ENCODE assay signal across 29 cellular contexts in the genomic region with DNA sequence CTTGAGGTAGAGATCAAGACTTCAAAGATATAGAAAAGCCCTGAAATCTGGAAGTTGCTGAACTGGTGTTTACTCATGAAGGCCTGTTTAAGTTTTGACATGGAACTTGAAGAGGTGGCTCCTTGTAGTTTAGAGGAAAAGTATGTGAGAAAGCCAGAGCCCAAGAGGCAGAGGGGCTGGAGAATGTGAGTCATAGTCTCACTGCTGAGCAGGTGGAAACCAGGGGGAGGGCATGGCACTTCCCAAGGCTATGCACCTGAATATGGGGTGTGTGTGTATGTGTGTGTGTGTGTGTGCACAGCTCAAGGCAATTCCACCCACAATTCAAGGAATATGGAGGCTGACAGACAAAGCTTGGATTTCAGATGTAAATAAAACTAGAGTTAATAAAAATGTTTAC. TPM values are rescaled to one million over a fixed set of nuclear protein-coding genes. Genes with fewer than 3 reads are reported as not detected.
DNase-seq lines count a peak whose midpoint lies in the region; ATAC-seq and TF ChIP-seq lines count a peak whose summit lies in the region.
"Had no signal": no experiment of that assay in that cellular context is flagged by ENCODE, and none has a peak within 500 bp of the region (broad histone marks: within the 10 kb centered on the region; RNA-seq: fewer than 3 reads in every experiment).

No MANE protein-coding gene starts in this region.

- no peaks in the 10 kb centered on the region for H3K9me3 ChIP-seq in lung (ENCODE audit: control insufficient read depth in 2 of 2, insufficient read depth in 1 of 2, low read length in 1 of 2)
- H3K9me3 ChIP-seq: BE2C, body of pancreas, HAP-1, MG63, right lobe of liver, SK-N-SH had no signal

- H3K27me3 ChIP-seq in lung (ENCODE audit: control insufficient read depth, insufficient read depth): no peaks in the 10 kb centered on the region
- H3K27me3 ChIP-seq: BE2C, body of pancreas, MG63, right lobe of liver had no signal

- H3K4me3 ChIP-seq in choroid plexus epithelial cell (ENCODE audit: low read depth, low read length): no peak overlapping the region
- no peak overlapping the region for H3K4me3 ChIP-seq in lung
- H3K4me3 ChIP-seq: body of pancreas, GM12878, HAP-1, MG63, PC-9, right lobe of liver had no signal

- peaks cover 7% of the 10 kb centered on the region for H3K4me1 Mint-ChIP-seq in stimulated activated naive CD8-positive, alpha-beta T cell treated with anti-CD3 and anti-CD28 coated beads, Interleukin-15, Interleukin-2, amounts not matched to agents 100 ng/mL and 50 ng/mL, for 24 hours (ENCODE audit: low read depth)
- H3K4me1 Mint-ChIP-seq in stimulated activated naive CD8-positive, alpha-beta T cell treated with anti-CD3 and anti-CD28 coated beads, Interleukin-15, amount 100 ng/mL, for 72 hours: peaks cover 13% of the 10 kb centered on the region
- H3K4me1 Mint-ChIP-seq: CD8-positive, alpha-beta memory T cell had no signal

- DNase-seq in stimulated activated naive CD8-positive, alpha-beta T cell treated with anti-CD3 and anti-CD28 coated beads, Interleukin-15, amount 100 ng/mL, for 72 hours: no peak
- peak; percentile 13 for DNase-seq in choroid plexus epithelial cell (ENCODE audit: low read depth)
- DNase-seq in lung (ENCODE audit: low spot score): no peak
- DNase-seq in NCI-H226: no peak
- DNase-seq in NCI-H2029 treated with DMSO at 0.1 percent for 48 hours (lab: John Stamatoyannopoulos, UW): no peak
- DNase-seq: activated gamma-delta T cell treated with Interleukin-2 at 50 U/mL for 16 hours; BE2C; CD8-positive, alpha-beta memory T cell; DMS153; hippocampal formation; KBM-7; MG63; NCI-H1105 treated with DMSO at 0.1 percent for 48 hours; NCI-H1930; NCI-H524 treated with DMSO at 0.1 percent for 48 hours; PC-9; right lobe of liver; SK-N-SH; stimulated activated CD4-positive, alpha-beta T cell treated with anti-CD3 and anti-CD28 coated beads, Interleukin-4, amount 100 ng/mL, for 1 hour; substantia nigra; T-helper 17 cell; trophoblast cell had no signal

- TF ChIP-seq CTCF in choroid plexus epithelial cell (conservative IDR thresholded peaks at IDR 0.05; ENCODE audit: low read depth, low read length) (no peak), lung (IDR thresholded peaks at IDR 0.05; ENCODE audit: control extremely low read depth, extremely low read depth) (no peak)

- no peaks in the 10 kb centered on the region for H3K27me3 Mint-ChIP-seq in stimulated activated naive CD8-positive, alpha-beta T cell treated with anti-CD3 and anti-CD28 coated beads, Interleukin-15, Interleukin-2, amounts not matched to agents 100 ng/mL and 50 ng/mL, for 24 hours
- no peaks in the 10 kb centered on the region for H3K27me3 Mint-ChIP-seq in stimulated activated naive CD8-positive, alpha-beta T cell treated with anti-CD3 and anti-CD28 coated beads, Interleukin-15, amount 100 ng/mL, for 72 hours
- H3K27me3 Mint-ChIP-seq: CD8-positive, alpha-beta memory T cell; T-helper 17 cell had no signal

- H3K36me3 ChIP-seq in lung (ENCODE audit: control insufficient read depth in 2 of 2, insufficient read depth in 2 of 2, low read length in 2 of 2): peaks cover 13 to 15% of the 10 kb centered on the region in 2 donors
- H3K36me3 ChIP-seq: HAP-1 had no signal

- peaks cover 53% of the 10 kb centered on the region for H3K36me3 Mint-ChIP-seq in stimulated activated naive CD8-positive, alpha-beta T cell treated with anti-CD3 and anti-CD28 coated beads, Interleukin-15, Interleukin-2, amounts not matched to agents 100 ng/mL and 50 ng/mL, for 24 hours (ENCODE audit: low read depth)

- H3K4me3 Mint-ChIP-seq in stimulated activated naive CD8-positive, alpha-beta T cell treated with anti-CD3 and anti-CD28 coated beads, Interleukin-15, Interleukin-2, amounts not matched to agents 100 ng/mL and 50 ng/mL, for 24 hours: no peak overlapping the region
- no peak overlapping the region for H3K4me3 Mint-ChIP-seq in stimulated activated naive CD8-positive, alpha-beta T cell treated with anti-CD3 and anti-CD28 coated beads, Interleukin-15, amount 100 ng/mL, for 72 hours
- H3K4me3 Mint-ChIP-seq: CD8-positive, alpha-beta memory T cell; T-helper 17 cell had no signal

- H3K9me3 Mint-ChIP-seq in stimulated activated naive CD8-positive, alpha-beta T cell treated with anti-CD3 and anti-CD28 coated beads, Interleukin-15, Interleukin-2, amounts not matched to agents 100 ng/mL and 50 ng/mL, for 24 hours: no peaks in the 10 kb centered on the region
- no peaks in the 10 kb centered on the region for H3K9me3 Mint-ChIP-seq in stimulated activated naive CD8-positive, alpha-beta T cell treated with anti-CD3 and anti-CD28 coated beads, Interleukin-15, amount 100 ng/mL, for 72 hours
- H3K9me3 Mint-ChIP-seq: CD8-positive, alpha-beta memory T cell had no signal

- no peaks in the 10 kb centered on the region for H3K4me1 ChIP-seq in lung (ENCODE audit: control insufficient read depth in 2 of 2, insufficient read depth in 2 of 2, low read length in 2 of 2)
- H3K4me1 ChIP-seq: BE2C, body of pancreas, HAP-1, right lobe of liver had no signal

- H3K27ac Mint-ChIP-seq in stimulated activated naive CD8-positive, alpha-beta T cell treated with anti-CD3 and anti-CD28 coated beads, Interleukin-15, Interleukin-2, amounts not matched to agents 100 ng/mL and 50 ng/mL, for 24 hours: peak overlapping the region; percentile 14
- H3K27ac Mint-ChIP-seq in stimulated activated naive CD8-positive, alpha-beta T cell treated with anti-CD3 and anti-CD28 coated beads, Interleukin-15, amount 100 ng/mL, for 72 hours: no peak overlapping the region
- H3K27ac Mint-ChIP-seq: T-helper 17 cell had no signal

- no peak overlapping the region for H3K27ac ChIP-seq in lung (ENCODE audit: low read depth in 1 of 2, low read length in 1 of 2)
- H3K27ac ChIP-seq: body of pancreas, PC-9, right lobe of liver had no signal

- ATAC-seq in stimulated activated naive CD8-positive, alpha-beta T cell treated with anti-CD3 and anti-CD28 coated beads, Interleukin-15, amount 100 ng/mL, for 72 hours: no peak
- ATAC-seq in lung (ENCODE audit: insufficient read depth, low FRiP score) (peak; percentile 23), GM21717 (IDR thresholded peaks at IDR 0.05; ENCODE audit: unreplicated experiment) (no peak), GM19328 (IDR thresholded peaks at IDR 0.05; ENCODE audit: unreplicated experiment) (no peak)
- ATAC-seq: activated CD4-positive, CD25-positive, alpha-beta regulatory T cell treated with anti-CD3 and anti-CD28 coated beads, Interleukin-2, amount 50 U/mL, for 24 hours; body of pancreas; GM12878; right lobe of liver; T-helper 17 cell had no signal

RNA-seq across cellular contexts. Expression of a gene that starts 46.8 kb away (rescaled TPM):
- 100 to 1,000 TPM in 1 of 2 donors, 10 to 100 TPM in 1; 51.9 to 109 TPM for total RNA-seq in lung
- polyA plus RNA-seq in lung: 10 to 100 TPM; 25.8 to 47.5 TPM
